Comparison of ENCODE assay signal across 8 cellular contexts in the genomic region with DNA sequence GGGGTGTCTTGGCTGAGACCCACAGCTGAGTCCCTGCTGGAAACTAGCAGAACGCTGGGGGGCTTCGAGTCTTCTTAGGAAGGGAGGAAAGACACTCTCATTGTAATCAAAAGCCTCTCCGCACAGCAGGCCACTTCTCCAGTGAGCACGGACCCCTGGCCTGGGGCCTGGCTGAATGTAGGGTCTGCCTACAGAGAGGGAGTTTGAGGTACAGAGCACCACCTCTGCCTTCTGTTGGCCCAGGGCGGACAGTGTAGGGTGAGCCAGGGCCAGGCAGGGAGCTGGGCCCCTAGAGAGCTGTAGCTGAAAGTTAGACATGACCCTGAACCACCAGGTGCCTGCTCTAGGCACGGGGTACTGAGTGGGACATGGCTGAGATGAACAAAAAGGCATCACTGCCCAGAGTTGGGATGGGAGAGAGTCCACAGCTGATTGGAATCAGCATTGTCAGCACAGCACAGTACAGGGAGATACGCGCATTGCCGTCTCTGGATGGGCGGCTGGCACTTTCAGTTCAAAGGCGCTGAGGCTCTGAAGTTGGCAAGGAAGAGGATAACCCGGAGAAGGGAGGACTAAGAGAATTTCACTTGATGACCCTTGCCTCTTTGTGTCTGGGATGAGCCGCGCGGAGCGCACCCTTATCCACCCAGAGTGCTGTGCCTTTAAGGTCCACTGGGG. TPM values are rescaled to one million over a fixed set of nuclear protein-coding genes. Genes with fewer than 3 reads are reported as not detected.
A peak's percentile ranks its signal among the peaks of the same experiment; 100 is the strongest.
DNase-seq lines count a peak whose midpoint lies in the region; ATAC-seq, FAIRE-seq and TF ChIP-seq lines count a peak whose summit lies in the region.

No MANE protein-coding gene starts in this region.

- H2AFZ ChIP-seq in H9 (ENCODE audit: low read length) (no peak overlapping the region), SK-N-SH (ENCODE audit: low read depth) (0 out of 2 replicates have a peak overlapping the region, but pooled peaks have one; percentile 59)

- DNase-seq in H9 = no peak
- DNase-seq in SK-N-SH = no peak
- no peak for DNase-seq in right atrium auricular region (ENCODE audit: low spot score)
- DNase-seq in stimulated activated naive B cell treated with anti-CD40 and anti-IgM and Interleukin-4, amounts not matched to agents 10 μg/mL and 1 μg/mL and 100 μg/mL, for 72 hours = no peak
- no peak for DNase-seq in NCI-H345 treated with DMSO at 0.1 percent for 48 hours (lab: John Stamatoyannopoulos, UW; ENCODE audit: unreplicated experiment)
- DNase-seq in effector CD4-positive, alpha-beta T cell = no peak
- no peak for DNase-seq in HTR-8/SVneo (ENCODE audit: insufficient read length, low spot score)

- H2BK15ac ChIP-seq in H9 (ENCODE audit: low read depth, low read length) = no peak overlapping the region

- no peaks in the 10 kb centered on the region for H3K79me2 ChIP-seq in H9 (ENCODE audit: insufficient read depth, low read length)
- no peaks in the 10 kb centered on the region for H3K79me2 ChIP-seq in SK-N-SH (ENCODE audit: insufficient read depth)

- no peaks in the 10 kb centered on the region for H3F3A ChIP-seq in SK-N-SH (replicated peaks; ENCODE audit: insufficient read depth)

- no peak overlapping the region for H3K18ac ChIP-seq in H9 (ENCODE audit: insufficient read length, low read depth, low read length)

- peaks cover 14 to 15% of the 10 kb centered on the region in 2 experiments for H3K9me3 Mint-ChIP-seq in H9
- H3K9me3 Mint-ChIP-seq in stimulated activated naive B cell treated with anti-CD40 and anti-IgM and Interleukin-4, amounts not matched to agents 10 μg/mL and 1 μg/mL and 100 μg/mL, for 72 hours = peaks cover 14 to 17% of the 10 kb centered on the region in 2 donors

- H3K14ac ChIP-seq in H9 (ENCODE audit: insufficient read depth, low read length) = no peak overlapping the region; the same call in 1 of the 2 replicates

- H3K4me2 ChIP-seq in H9 (ENCODE audit: insufficient read depth, insufficient read length, low read length) (peak overlapping the region; percentile 54), SK-N-SH (peak overlapping the region; percentile 92)

- no peak overlapping the region for H2BK12ac ChIP-seq in H9 (ENCODE audit: insufficient read length, low read depth, low read length)

- no peak overlapping the region for H4K91ac ChIP-seq in H9 (ENCODE audit: insufficient read length, low read depth, low read length)

- no peak for FAIRE-seq in HTR-8/SVneo (lab: Jason Lieb, UNC)

- no peaks in the 10 kb centered on the region for H3K9me3 ChIP-seq in H9 (ENCODE audit: control insufficient read depth, low read depth, low read length)
- H3K9me3 ChIP-seq in SK-N-SH = no peaks in the 10 kb centered on the region
- no peaks in the 10 kb centered on the region for H3K9me3 ChIP-seq in right atrium auricular region

- CTCF ChIA-PET in SK-N-SH (lab: Yijun Ruan, JAX) = interaction anchor here (0.8 to 8.9 kb wide), 14 partner anchors 9 to 371 kb away, joined by 3 to 315 read pairs (median 4); no protein-coding TSS in a partner anchor

- TF ChIP-seq CTCF in GM12872 (IDR thresholded peaks at IDR 0.05; ENCODE audit: insufficient read depth, low read depth, low read length) (peak; percentile 74), H9 (conservative IDR thresholded peaks at IDR 0.05) (peak; percentile 81), SK-N-SH (IDR thresholded peaks at IDR 0.05) (no peak; the same call in 1 of the 2 replicates), right atrium auricular region (IDR thresholded peaks at IDR 0.05) (peak in 1 of 2 donors; percentile 57)

- TF ChIP-seq RAD21 in SK-N-SH (IDR thresholded peaks at IDR 0.05; ENCODE audit: low read length) = no peak

- peaks cover 89% of the 10 kb centered on the region for H3K27me3 Mint-ChIP-seq in H9 (ENCODE audit: low read depth)
- peaks cover 59 to 67% of the 10 kb centered on the region in 2 donors for H3K27me3 Mint-ChIP-seq in stimulated activated naive B cell treated with anti-CD40 and anti-IgM and Interleukin-4, amounts not matched to agents 10 μg/mL and 1 μg/mL and 100 μg/mL, for 72 hours

- no peak overlapping the region for H3K27ac ChIP-seq in H9 (ENCODE audit: insufficient read length, low read depth, low read length)
- H3K27ac ChIP-seq in SK-N-SH (ENCODE audit: low read depth in 2 of 2, low read length in 1 of 2) = no peak overlapping the region
- no peak overlapping the region for H3K27ac ChIP-seq in right atrium auricular region

- peak overlapping the region; percentile 76 to 87 for H3K4me3 Mint-ChIP-seq in H9
- H3K4me3 Mint-ChIP-seq in stimulated activated naive B cell treated with anti-CD40 and anti-IgM and Interleukin-4, amounts not matched to agents 10 μg/mL and 1 μg/mL and 100 μg/mL, for 72 hours = peak overlapping the region; percentile 15 to 36

- POLR2A ChIA-PET in SK-N-SH (lab: Yijun Ruan, JAX) = no interaction called here

- H4K8ac ChIP-seq in H9 (replicated peaks; ENCODE audit: insufficient read length, low read depth, low read length) = no peak overlapping the region

- H3K36me3 Mint-ChIP-seq in H9 (ENCODE audit: insufficient read depth in 1 of 3, low read depth in 3 of 3) = peaks cover 6 to 14% (median 7%) of the 10 kb centered on the region in 3 experiments; a peak in 6 of 7 replicates
- peaks cover 0 to 4% of the 10 kb centered on the region in 2 donors for H3K36me3 Mint-ChIP-seq in stimulated activated naive B cell treated with anti-CD40 and anti-IgM and Interleukin-4, amounts not matched to agents 10 μg/mL and 1 μg/mL and 100 μg/mL, for 72 hours

- no peak overlapping the region for H3T11ph ChIP-seq in H9 (ENCODE audit: low read length)

- H3K9me2 ChIP-seq in SK-N-SH = no peaks in the 10 kb centered on the region

- H3K27ac Mint-ChIP-seq in H9 = no peak overlapping the region
- no peak overlapping the region for H3K27ac Mint-ChIP-seq in stimulated activated naive B cell treated with anti-CD40 and anti-IgM and Interleukin-4, amounts not matched to agents 10 μg/mL and 1 μg/mL and 100 μg/mL, for 72 hours

- H2AK5ac ChIP-seq in H9 (ENCODE audit: insufficient read length, low read length) = no peak overlapping the region

- H3K4me1 ChIP-seq in H9 (ENCODE audit: insufficient read depth, low read length) (no peaks in the 10 kb centered on the region; the same call in 1 of the 2 replicates), SK-N-SH (ENCODE audit: control insufficient read depth in 1 of 2, insufficient read depth in 2 of 2, low read depth in 1 of 2, low read length in 1 of 2) (no peaks in the 10 kb centered on the region; a peak in 1 of 4 replicates), right atrium auricular region (peaks cover 0 to 13% of the 10 kb centered on the region in 2 donors)

- H3K4me1 Mint-ChIP-seq in H9 = peaks cover 4 to 10% of the 10 kb centered on the region in 2 experiments
- H3K4me1 Mint-ChIP-seq in stimulated activated naive B cell treated with anti-CD40 and anti-IgM and Interleukin-4, amounts not matched to agents 10 μg/mL and 1 μg/mL and 100 μg/mL, for 72 hours = peaks cover 6 to 19% of the 10 kb centered on the region in 2 donors

- no peak for TF ChIP-seq EP300 in SK-N-SH (IDR thresholded peaks at IDR 0.05; ENCODE audit: borderline replicate concordance in 1 of 2, low read depth in 1 of 2, low read length in 1 of 2)

- H3K27me3 ChIP-seq in H9 (ENCODE audit: insufficient read depth, low read length) (peaks cover 10% of the 10 kb centered on the region; the same call in 1 of the 2 replicates), SK-N-SH (ENCODE audit: insufficient read depth) (peaks cover 46% of the 10 kb centered on the region), right atrium auricular region (no peaks in the 10 kb centered on the region)

- H4K20me1 ChIP-seq in H9 (ENCODE audit: control insufficient read depth, insufficient read depth, insufficient read length) (no peaks in the 10 kb centered on the region), SK-N-SH (ENCODE audit: insufficient read depth) (no peaks in the 10 kb centered on the region)

- H3K79me1 ChIP-seq in H9 (ENCODE audit: insufficient read depth, low read depth, low read length, poor library complexity, severe bottlenecking) = no peaks in the 10 kb centered on the region

- H3K23me2 ChIP-seq in H9 (ENCODE audit: insufficient read length, low read depth, low read length, poor library complexity, severe bottlenecking) = peaks cover 8% of the 10 kb centered on the region

- H3K9ac ChIP-seq in H9 (ENCODE audit: extremely low read depth, insufficient read length, low read length) (no peak overlapping the region), SK-N-SH (no peak overlapping the region)

- peak overlapping the region; percentile 37 to 61; a peak in 3 of 4 replicates for H3K4me3 ChIP-seq in SK-N-SH (ENCODE audit: low read depth in 2 of 2, low read length in 1 of 2)
- H3K4me3 ChIP-seq in right atrium auricular region = peak overlapping the region; percentile 28 to 48

- no peak overlapping the region for H4K5ac ChIP-seq in H9 (ENCODE audit: insufficient read length, low read depth, low read length)

- no peak overlapping the region for H2BK120ac ChIP-seq in H9 (ENCODE audit: low read depth, low read length, poor library complexity, severe bottlenecking)

- ATAC-seq in stimulated activated naive B cell treated with anti-CD40 and anti-IgM and Interleukin-4, amounts not matched to agents 10 μg/mL and 1 μg/mL and 100 μg/mL, for 72 hours (replicated peaks) = peak; percentile 24

- H3K56ac ChIP-seq in H9 (ENCODE audit: insufficient read length, low read depth, low read length) = no peak overlapping the region

- no peak overlapping the region for H3K4ac ChIP-seq in H9 (ENCODE audit: low read depth, low read length)

- WGBS in H9 (ENCODE audit: extremely low coverage, insufficient read length, low lambda C conversion rate) = no CpG with 5 or more reads among the region's 16 CpGs
- 35% methylated on average over 12 of the region's 16 CpGs for WGBS in SK-N-SH (ENCODE audit: low lambda C conversion rate)

- H2BK20ac ChIP-seq in H9 (ENCODE audit: low read depth, low read length, poor library complexity, severe bottlenecking) = no peak overlapping the region

- no peak overlapping the region for H2BK5ac ChIP-seq in H9 (ENCODE audit: insufficient read length, low read length)

- H3K36me3 ChIP-seq in SK-N-SH (replicated peaks in 1 of 2; ENCODE audit: control insufficient read depth in 1 of 2, insufficient read depth in 2 of 2, low read length in 1 of 2) (no peaks in the 10 kb centered on the region), right atrium auricular region (no peaks in the 10 kb centered on the region)

- H3K23ac ChIP-seq in H9 (ENCODE audit: insufficient read length, low read depth, low read length) = no peak overlapping the region

TF ChIP-seq in SK-N-SH, 30 proteins besides CTCF, POLR2A, EP300 and RAD21 (continues in another document):
- TF ChIP-seq NRF1 (IDR thresholded peaks at IDR 0.05; ENCODE audit: low read depth, low read length) (no peak), YY1 (IDR thresholded peaks at IDR 0.05; ENCODE audit: low read depth) (no peak)

RNA-seq across cellular contexts. Expression of a gene that starts 0.4 kb away (rescaled TPM):
- total RNA-seq in H9 (2021) (0.46 and 0.66 TPM in 2 replicates), right atrium auricular region (not detected)
- 0.18 and 0.23 TPM in 2 replicates for polyA plus RNA-seq in SK-N-SH (2012; rRNA removed)
- polyA plus RNA-seq in SK-N-SH (2012; cell fraction: cytosol; rRNA removed) = 0.12 and 0.26 TPM in 2 replicates
- 0.21 and 0.59 TPM in 2 replicates for polyA plus RNA-seq in SK-N-SH (2012; cell fraction: nucleus; rRNA removed)
